ENCODE assay signal across 26 cellular contexts in the genomic region with DNA sequence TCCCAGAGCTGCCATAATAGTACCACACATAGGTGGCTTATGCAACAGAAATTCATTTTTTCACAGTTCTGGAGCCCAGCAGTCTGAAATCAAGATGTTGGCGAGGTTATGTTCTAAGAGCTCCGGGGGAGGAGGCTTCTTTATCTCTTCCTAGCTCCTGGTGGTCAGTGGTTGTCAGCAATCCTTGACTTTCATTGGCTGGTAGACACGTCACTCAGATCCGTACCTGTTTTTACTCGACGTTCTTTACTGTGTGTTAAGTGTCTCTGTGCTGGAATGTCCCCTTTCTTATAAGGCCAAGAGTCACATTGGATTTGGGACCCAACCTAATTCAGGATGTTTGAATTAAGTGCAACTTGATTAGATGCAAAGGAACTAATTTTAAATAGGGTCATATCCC.
"Had no signal": no experiment of that assay in that cellular context is flagged by ENCODE, and none has a peak within 500 bp of the region (broad histone marks: within the 10 kb centered on the region; RNA-seq: fewer than 3 reads in every experiment).

No MANE protein-coding gene starts in this region.

- H3K27me3 ChIP-seq: esophagus muscularis mucosa, foreskin keratinocyte, gastroesophageal sphincter, heart left ventricle, hepatocyte, neutrophil, pancreas, right lobe of liver, transverse colon, upper lobe of right lung, uterus had no signal

- H3K4me1 ChIP-seq: esophagus muscularis mucosa, foreskin keratinocyte, gastroesophageal sphincter, heart left ventricle, lower lobe of right lung, pancreas, right lobe of liver, transverse colon, upper lobe of right lung, uterus had no signal

- H3K4me3 Mint-ChIP-seq: mesothelial cell of epicardium; naive B cell; natural killer cell treated with Interleukin-12 subunit alpha and Interleukin-12 subunit beta and Interleukin-15 and Interleukin-18, amount 100 ng/mL, for 72 hours; neural crest cell; stimulated activated naive B cell treated with anti-CD40 and anti-IgM and Interleukin-4, amounts not matched to agents 10 μg/mL and 1 μg/mL and 100 μg/mL, for 72 hours; stimulated activated naive CD8-positive, alpha-beta T cell treated with anti-CD3 and anti-CD28 coated beads, Interleukin-15, Interleukin-2, amounts not matched to agents 100 ng/mL and 50 ng/mL, for 24 hours had no signal

- H3K27ac Mint-ChIP-seq: mesothelial cell of epicardium; naive B cell; natural killer cell treated with Interleukin-12 subunit alpha and Interleukin-12 subunit beta and Interleukin-15 and Interleukin-18, amount 100 ng/mL, for 72 hours; stimulated activated naive B cell treated with anti-CD40 and anti-IgM and Interleukin-4, amounts not matched to agents 10 μg/mL and 1 μg/mL and 100 μg/mL, for 72 hours; stimulated activated naive CD8-positive, alpha-beta T cell treated with anti-CD3 and anti-CD28 coated beads, Interleukin-15, Interleukin-2, amounts not matched to agents 100 ng/mL and 50 ng/mL, for 24 hours had no signal

- H3K27me3 Mint-ChIP-seq: naive B cell; natural killer cell treated with Interleukin-12 subunit alpha and Interleukin-12 subunit beta and Interleukin-15 and Interleukin-18, amount 100 ng/mL, for 72 hours; stimulated activated naive B cell treated with anti-CD40 and anti-IgM and Interleukin-4, amounts not matched to agents 10 μg/mL and 1 μg/mL and 100 μg/mL, for 72 hours; stimulated activated naive CD8-positive, alpha-beta T cell treated with anti-CD3 and anti-CD28 coated beads, Interleukin-15, Interleukin-2, amounts not matched to agents 100 ng/mL and 50 ng/mL, for 24 hours had no signal

- H3K9me3 Mint-ChIP-seq: mesothelial cell of epicardium; neural crest cell; stimulated activated naive B cell treated with anti-CD40 and anti-IgM and Interleukin-4, amounts not matched to agents 10 μg/mL and 1 μg/mL and 100 μg/mL, for 72 hours had no signal

- H3K9me3 ChIP-seq: esophagus muscularis mucosa, gastroesophageal sphincter, heart left ventricle, lower lobe of right lung, mucosa of descending colon, neutrophil, pancreas, right lobe of liver, transverse colon, upper lobe of right lung, uterus had no signal

- H3K27ac ChIP-seq: coronary artery, esophagus muscularis mucosa, foreskin keratinocyte, gastroesophageal sphincter, heart left ventricle, hepatocyte, lower lobe of right lung, neutrophil, pancreas, right lobe of liver, transverse colon, upper lobe of right lung, uterus had no signal

- DNase-seq: dermis blood vessel endothelial cell; effector memory CD4-positive, alpha-beta T cell; foreskin keratinocyte; heart left ventricle; left ventricle myocardium superior; lower lobe of right lung; mucosa of descending colon; naive B cell; pancreas; right lobe of liver; small intestine; stimulated activated CD4-positive, alpha-beta T cell treated with anti-CD3 and anti-CD28 coated beads, Interleukin-15, amount 100 ng/mL, for 24 hours; stimulated activated CD4-positive, alpha-beta T cell treated with anti-CD3 and anti-CD28 coated beads, Interleukin-2, amount 100 ng/mL, for 48 hours; stimulated activated naive B cell treated with anti-CD40 and anti-IgM and Interleukin-4, amounts not matched to agents 10 μg/mL and 1 μg/mL and 100 μg/mL, for 72 hours; transverse colon; upper lobe of right lung; uterus had no signal

- H2AFZ ChIP-seq: hepatocyte had no signal

- H3K4me3 ChIP-seq: coronary artery, esophagus muscularis mucosa, gastroesophageal sphincter, heart left ventricle, hepatocyte, lower lobe of right lung, mucosa of descending colon, pancreas, right lobe of liver, transverse colon, upper lobe of right lung, uterus had no signal

- H3K4me1 Mint-ChIP-seq: mesothelial cell of epicardium; naive B cell; stimulated activated naive B cell treated with anti-CD40 and anti-IgM and Interleukin-4, amounts not matched to agents 10 μg/mL and 1 μg/mL and 100 μg/mL, for 72 hours had no signal

- H3K36me3 Mint-ChIP-seq: mesothelial cell of epicardium; naive B cell; natural killer cell treated with Interleukin-12 subunit alpha and Interleukin-12 subunit beta and Interleukin-15 and Interleukin-18, amount 100 ng/mL, for 72 hours; stimulated activated naive B cell treated with anti-CD40 and anti-IgM and Interleukin-4, amounts not matched to agents 10 μg/mL and 1 μg/mL and 100 μg/mL, for 72 hours had no signal

- H3K36me3 ChIP-seq: esophagus muscularis mucosa, gastroesophageal sphincter, heart left ventricle, lower lobe of right lung, neutrophil, pancreas, right lobe of liver, transverse colon, upper lobe of right lung, uterus had no signal

- ATAC-seq: foreskin keratinocyte; gastroesophageal sphincter; heart left ventricle; left ventricle myocardium superior; lower lobe of right lung; mucosa of descending colon; natural killer cell treated with Interleukin-12 subunit alpha and Interleukin-12 subunit beta and Interleukin-15 and Interleukin-18, amount 100 ng/mL, for 72 hours; pancreas; right lobe of liver; stimulated activated naive B cell treated with anti-CD40 and anti-IgM and Interleukin-4, amounts not matched to agents 10 μg/mL and 1 μg/mL and 100 μg/mL, for 72 hours; upper lobe of right lung had no signal

- H3K79me2 ChIP-seq: hepatocyte had no signal

- H3K4me2 ChIP-seq: hepatocyte had no signal
